8 cellular contexts compared by ENCODE assay signal in genomic region chr9:100714372-100715099, GRCh38.
DNase-seq lines count a peak whose midpoint lies in the region; ATAC-seq, FAIRE-seq and TF ChIP-seq lines count a peak whose summit lies in the region.

No MANE protein-coding gene starts in this region.

- H3K9ac ChIP-seq in KMS-11 (no peak overlapping the region), kidney (ENCODE audit: low read length in 2 of 2) (no peak overlapping the region)

- H3K9me3 ChIP-seq in breast epithelium = peaks cover 0 to 8% of the 10 kb centered on the region in 2 donors
- no peaks in the 10 kb centered on the region for H3K9me3 ChIP-seq in kidney (ENCODE audit: control insufficient read depth in 1 of 2, low read length in 2 of 2)

- TF ChIP-seq POLR2A in breast epithelium (IDR thresholded peaks at IDR 0.05) = no peak

- peak; percentile 95 for TF ChIP-seq CTCF in KMS-11 (conservative IDR thresholded peaks at IDR 0.05; ENCODE audit: low read depth, low read length)
- peak in 2 of 3 donors; percentile 50 to 73 for TF ChIP-seq CTCF in breast epithelium (IDR thresholded peaks at IDR 0.05)
- TF ChIP-seq CTCF in kidney (IDR thresholded peaks at IDR 0.05; ENCODE audit: borderline replicate concordance, extremely low read depth, insufficient read depth) = peak; percentile 68

- intact Hi-C loops in breast epithelium (cut with DNase I; ENCODE audit: low total_unique reads) = loop anchor here (10.0 kb wide), 1 partner anchor 520 kb away; no protein-coding TSS in a partner anchor
- intact Hi-C loops in kidney (cut with DNase I) = no loop called here

- H3K27ac ChIP-seq in KMS-11 = no peak overlapping the region
- H3K27ac ChIP-seq in breast epithelium = no peak overlapping the region
- no peak overlapping the region for H3K27ac ChIP-seq in kidney (ENCODE audit: low read depth in 2 of 2, low read length in 2 of 2)

- FAIRE-seq in RCC 7860 (lab: Jason Lieb, UNC) (no peak), kidney (lab: Jason Lieb, UNC) (no peak)

- H3K36me3 ChIP-seq in KMS-11 (ENCODE audit: insufficient read depth) (no peaks in the 10 kb centered on the region), breast epithelium (no peaks in the 10 kb centered on the region), kidney (ENCODE audit: control insufficient read depth in 1 of 2, insufficient read depth in 2 of 2, low read length in 2 of 2) (no peaks in the 10 kb centered on the region)

- no peaks in the 10 kb centered on the region for H3K27me3 ChIP-seq in KMS-11 (ENCODE audit: insufficient read depth, low read depth)
- peaks cover 0 to 3% of the 10 kb centered on the region in 2 donors for H3K27me3 ChIP-seq in breast epithelium

- H3K4me3 ChIP-seq in KMS-11 (IDR thresholded peaks at IDR 0.05; ENCODE audit: insufficient read depth, low read depth, low read length) (no peak overlapping the region), breast epithelium (no peak overlapping the region), kidney (ENCODE audit: low read length in 2 of 2) (no peak overlapping the region)

- no peak overlapping the region for H2AFZ ChIP-seq in KMS-11 (ENCODE audit: low read depth)

- no peaks in the 10 kb centered on the region for H4K20me1 ChIP-seq in KMS-11 (ENCODE audit: insufficient read depth)

- no peaks in the 10 kb centered on the region for H3K79me2 ChIP-seq in KMS-11 (ENCODE audit: insufficient read depth, low read depth)

- ATAC-seq in GM21423 (IDR thresholded peaks at IDR 0.05; ENCODE audit: unreplicated experiment) (peak; percentile 80), HG03196 (IDR thresholded peaks at IDR 0.05; ENCODE audit: unreplicated experiment) (no peak)

- DNase-seq in EL (peak; percentile 55), RCC 7860 (ENCODE audit: low spot score) (peak; percentile 42), breast epithelium (ENCODE audit: low spot score in 2 of 2) (peak in 1 of 2 donors; percentile 32), kidney (no peak)
- peak in 2 of 3 experiments; percentile 11 to 32 for DNase-seq in stimulated activated CD4-positive, alpha-beta T cell treated with anti-CD3 and anti-CD28 coated beads, TNF-alpha, amount 100 ng/mL, for 24 hours (ENCODE audit: low read depth in 3 of 3)

- H3K4me2 ChIP-seq in KMS-11 = no peak overlapping the region

- no peaks in the 10 kb centered on the region for H3K4me1 ChIP-seq in KMS-11 (ENCODE audit: low read depth, poor library complexity, severe bottlenecking)
- no peaks in the 10 kb centered on the region for H3K4me1 ChIP-seq in breast epithelium
- no peaks in the 10 kb centered on the region for H3K4me1 ChIP-seq in kidney (ENCODE audit: control insufficient read depth in 1 of 2, insufficient read depth in 1 of 2, low read depth in 1 of 2, low read length in 2 of 2)
